23 cellular contexts compared by ENCODE assay signal in genomic region chrX:123088930-123089329, GRCh38.
"Had no signal": no experiment of that assay in that cellular context is flagged by ENCODE, and none has a peak within 500 bp of the region (broad histone marks: within the 10 kb centered on the region; RNA-seq: fewer than 3 reads in every experiment).

No MANE protein-coding gene starts in this region.

- H3K9me3 ChIP-seq: SJSA1 had no signal

- H3K9ac ChIP-seq: KMS-11 had no signal

- H3K27ac ChIP-seq: HL-60, KMS-11, SJSA1, SK-N-MC had no signal

- FAIRE-seq: HTR-8/SVneo, RCC 7860 had no signal

- H3K4me1 ChIP-seq: SJSA1 had no signal

- H3K4me3 ChIP-seq: SJSA1, SK-N-MC had no signal

- H3K36me3 ChIP-seq: SJSA1 had no signal

- H3K4me2 ChIP-seq: KMS-11 had no signal

- H3K27me3 ChIP-seq: SJSA1 had no signal

- DNase-seq: NCI-H1092, NCI-H1105 treated with DMSO at 0.1 percent for 48 hours, NCI-H1417 treated with DMSO at 0.1 percent for 48 hours, NCI-H146, NCI-H1694 treated with DMSO at 0.1 percent for 48 hours, NCI-H1930, NCI-H2081, NCI-H2107, NCI-H2227 treated with DMSO at 0.1 percent for 48 hours, NCI-H446, NCI-H510A, NCI-H524 treated with DMSO at 0.1 percent for 48 hours, NCI-H69, NCI-H774, Right ventricle myocardium superior, RPMI8226, SIG-M5 had no signal
